8 cellular contexts compared by ENCODE assay signal in genomic region chr2:131493199-131494018, GRCh38. TPM values are rescaled to one million over a fixed set of nuclear protein-coding genes. Genes with fewer than 3 reads are reported as not detected.
DNase-seq lines count a peak whose midpoint lies in the region; ATAC-seq, FAIRE-seq and TF ChIP-seq lines count a peak whose summit lies in the region.

No MANE protein-coding gene starts in this region.

- H3K27me3 Mint-ChIP-seq in activated CD4-positive, alpha-beta T cell treated with anti-CD3 and anti-CD28 coated beads, Interleukin-2, amount 10 ng/mL, durations not matched to agents 7 days and 5 days, result no peaks in the 10 kb centered on the region

- no peaks in the 10 kb centered on the region for H3K9me3 Mint-ChIP-seq in activated CD4-positive, alpha-beta T cell treated with anti-CD3 and anti-CD28 coated beads, Interleukin-2, amount 10 ng/mL, durations not matched to agents 7 days and 5 days

- H3K4ac ChIP-seq in trophoblast cell (ENCODE audit: low read depth, low read length), result peak overlapping the region; percentile 91

- H3K79me1 ChIP-seq in trophoblast cell (ENCODE audit: low read length), result peaks cover 15% of the 10 kb centered on the region

- FAIRE-seq in HTR-8/SVneo (lab: Jason Lieb, UNC), result no peak

- peak overlapping the region; percentile 73 for H3K4me2 ChIP-seq in trophoblast cell (ENCODE audit: low read length)

- POLR2A ChIA-PET in activated CD4-positive, alpha-beta T cell treated with anti-CD3 and anti-CD28 coated beads, Interleukin-2, amount 10 ng/mL, durations not matched to agents 7 days and 5 days (lab: Charles Lee), result interaction anchor here (0.6 to 1.9 kb wide), 3 partner anchors 10 to 1144 kb away, joined by 3 to 6 read pairs (median 3); no protein-coding TSS in a partner anchor

- H3K27ac ChIP-seq in SK-N-MC (peak overlapping the region; percentile 53; the same call in 1 of the 2 replicates), trophoblast cell (ENCODE audit: low read depth, low read length) (peak overlapping the region; percentile 93)

- peak overlapping the region; percentile 94 for H3K18ac ChIP-seq in trophoblast cell (ENCODE audit: low read length)

- CTCF ChIA-PET in activated CD4-positive, alpha-beta T cell treated with anti-CD3 and anti-CD28 coated beads, Interleukin-2, amount 10 ng/mL, durations not matched to agents 7 days and 5 days (lab: Charles Lee), result interaction anchor here (0.6 to 2.5 kb wide), 14 partner anchors 10 to 412 kb away, joined by 3 to 12 read pairs (median 4); partner anchors contain the start of genes CCDC74A and TUBA3D

- H2AK5ac ChIP-seq in trophoblast cell (ENCODE audit: low read length), result peak overlapping the region; percentile 13

- H3K9ac ChIP-seq in SK-N-MC (ENCODE audit: insufficient read length) (peak overlapping the region; percentile 86), trophoblast cell (ENCODE audit: low read length) (peak overlapping the region; percentile 91)

- H3K27me3 ChIP-seq in trophoblast cell (ENCODE audit: insufficient read depth, low read length), result no peaks in the 10 kb centered on the region

- peaks cover 6 to 10% of the 10 kb centered on the region in 2 experiments for H3K4me1 ChIP-seq in trophoblast cell (ENCODE audit: control insufficient read depth in 1 of 2, insufficient read depth in 2 of 2, low read length in 2 of 2)

- ATAC-seq in HG02981 (IDR thresholded peaks at IDR 0.05; ENCODE audit: unreplicated experiment), result peak; percentile 19

- TF ChIP-seq CTCF in fibroblast of villous mesenchyme (IDR thresholded peaks at IDR 0.05; ENCODE audit: insufficient read depth, low read depth, low read length), result no peak

- no CpG with 5 or more reads among the region's 41 CpGs for WGBS in trophoblast cell (ENCODE audit: extremely low coverage, insufficient coverage, insufficient read length)

- peak overlapping the region; percentile 88 for H3K14ac ChIP-seq in trophoblast cell (ENCODE audit: low read length)

- peaks cover 25% of the 10 kb centered on the region for H3K36me3 Mint-ChIP-seq in activated CD4-positive, alpha-beta T cell treated with anti-CD3 and anti-CD28 coated beads, Interleukin-2, amount 10 ng/mL, durations not matched to agents 7 days and 5 days (ENCODE audit: low read depth)

- H3K4me1 Mint-ChIP-seq in activated CD4-positive, alpha-beta T cell treated with anti-CD3 and anti-CD28 coated beads, Interleukin-2, amount 10 ng/mL, durations not matched to agents 7 days and 5 days, result peaks cover 49% of the 10 kb centered on the region

- peak overlapping the region; percentile 98 for H4K91ac ChIP-seq in trophoblast cell (ENCODE audit: low read depth, low read length)

- peak overlapping the region; percentile 82 for H2BK5ac ChIP-seq in trophoblast cell (ENCODE audit: low read depth, low read length, poor library complexity)

- H4K12ac ChIP-seq in trophoblast cell (ENCODE audit: low read depth, low read length), result peak overlapping the region; percentile 100

- peaks cover 28% of the 10 kb centered on the region for H3K79me2 ChIP-seq in trophoblast cell (ENCODE audit: control insufficient read depth, insufficient read depth, low read length, poor library complexity)

- H3K27ac Mint-ChIP-seq in activated CD4-positive, alpha-beta T cell treated with anti-CD3 and anti-CD28 coated beads, Interleukin-2, amount 10 ng/mL, durations not matched to agents 7 days and 5 days, result peak overlapping the region; percentile 98

- peak overlapping the region; percentile 95 for H2AFZ ChIP-seq in trophoblast cell (ENCODE audit: insufficient read depth, low read length, poor library complexity)

- H3K36me3 ChIP-seq in SK-N-MC (ENCODE audit: insufficient read depth, low read length) (peaks cover 11% of the 10 kb centered on the region; the same call in 1 of the 2 replicates), trophoblast cell (ENCODE audit: control insufficient read depth in 1 of 2, insufficient read depth in 2 of 2, low read length in 2 of 2) (peaks cover 3 to 15% of the 10 kb centered on the region in 2 experiments)

- DNase-seq in activated CD4-positive, alpha-beta T cell treated with anti-CD3 and anti-CD28 coated beads, Interleukin-2, amount 10 ng/mL, durations not matched to agents 7 days and 5 days, result no peak
- no peak for DNase-seq in activated CD4-positive, alpha-beta T cell treated with anti-CD3 and anti-CD28 coated beads for 48 hours
- no peak for DNase-seq in SK-N-MC (ENCODE audit: low read depth, low spot score)
- DNase-seq in fibroblast of villous mesenchyme (ENCODE audit: low read depth), result peak; percentile 11
- no peak for DNase-seq in trophoblast cell
- DNase-seq in effector CD4-positive, alpha-beta T cell, result no peak
- no peak for DNase-seq in HTR-8/SVneo (ENCODE audit: insufficient read length, low spot score)

- no peak overlapping the region for H3K23ac ChIP-seq in trophoblast cell (ENCODE audit: low read length)

- H3K4me3 Mint-ChIP-seq in activated CD4-positive, alpha-beta T cell treated with anti-CD3 and anti-CD28 coated beads, Interleukin-2, amount 10 ng/mL, durations not matched to agents 7 days and 5 days, result peak overlapping the region; percentile 91

- H2BK120ac ChIP-seq in trophoblast cell (ENCODE audit: insufficient read depth, low read length, poor library complexity), result peak overlapping the region; percentile 64

- H3K4me3 ChIP-seq in SK-N-MC (peak overlapping the region; percentile 87), fibroblast of villous mesenchyme (ENCODE audit: low read depth, low read length) (peak overlapping the region; percentile 74), trophoblast cell (ENCODE audit: low read depth, low read length) (peak overlapping the region; percentile 97)

- H2BK12ac ChIP-seq in trophoblast cell (ENCODE audit: low read length), result no peak overlapping the region

- H3K9me3 ChIP-seq in SK-N-MC (ENCODE audit: low read depth, low read length) (no peaks in the 10 kb centered on the region), trophoblast cell (ENCODE audit: insufficient read depth, low read depth, low read length) (no peaks in the 10 kb centered on the region)

- peak overlapping the region; percentile 100 for H4K8ac ChIP-seq in trophoblast cell (ENCODE audit: low read depth, low read length)

RNA-seq across cellular contexts. Expression of gene MZT2A, which starts 1.2 kb away (rescaled TPM):
- total RNA-seq in activated CD4-positive, alpha-beta T cell treated with anti-CD3 and anti-CD28 coated beads, Interleukin-2, amount 10 ng/mL, durations not matched to agents 7 days and 5 days, result 100 to 1,000 TPM in 1 of 2 experiments, 10 to 100 TPM in 1; 96.9 to 116 TPM
- total RNA-seq in fibroblast of villous mesenchyme, result 52.7 and 80.9 TPM in 2 replicates
- polyA plus RNA-seq in trophoblast cell (2013), result 166 and 179 TPM in 2 replicates

RNA-seq across cellular contexts. Expression of gene TUBA3D, which starts 17.5 kb away (rescaled TPM):
- not detected for total RNA-seq in activated CD4-positive, alpha-beta T cell treated with anti-CD3 and anti-CD28 coated beads, Interleukin-2, amount 10 ng/mL, durations not matched to agents 7 days and 5 days
- total RNA-seq in fibroblast of villous mesenchyme, result not detected in 2 replicates
- not detected in 2 replicates for polyA plus RNA-seq in trophoblast cell (2013)

RNA-seq across cellular contexts. Expression of gene CCDC74A, which starts 34.3 kb away (rescaled TPM):
- 1 to 10 TPM; 3.0 to 3.2 TPM for total RNA-seq in activated CD4-positive, alpha-beta T cell treated with anti-CD3 and anti-CD28 coated beads, Interleukin-2, amount 10 ng/mL, durations not matched to agents 7 days and 5 days
- 4.7 and 9.7 TPM in 2 replicates for total RNA-seq in fibroblast of villous mesenchyme
- polyA plus RNA-seq in trophoblast cell (2013), result 5.9 and 7.4 TPM in 2 replicates
